ENCODE assay signal across 30 cellular contexts in genomic region chr6:120872262-120872578, GRCh38.
"Had no signal": no experiment of that assay in that cellular context is flagged by ENCODE, and none has a peak within 500 bp of the region (broad histone marks: within the 10 kb centered on the region; RNA-seq: fewer than 3 reads in every experiment).

No MANE protein-coding gene starts in this region.

- H3K36me3 ChIP-seq: breast epithelium, SJSA1 had no signal

- H3K4me1 ChIP-seq: body of pancreas, breast epithelium, SJSA1 had no signal

- H3K9me3 ChIP-seq: body of pancreas, SJSA1, SK-N-SH had no signal

- H3K9me3 Mint-ChIP-seq: activated CD4-positive, alpha-beta memory T cell treated with anti-CD3 and anti-CD28 coated beads for 36 hours; activated naive CD4-positive, alpha-beta T cell treated with anti-CD3 and anti-CD28 coated beads, Interleukin-2, amount 50 U/mL, for 24 hours; activated naive CD8-positive, alpha-beta T cell treated with anti-CD3 and anti-CD28 coated beads, Interleukin-2, amount 10 ng/mL, durations not matched to agents 7 days and 5 days; T-helper 1 cell treated with Interleukin-12 subunit alpha and Interleukin-12 subunit beta and Interleukin-4 antibody, amounts not matched to agents 30 μg/mL and 1 μg/mL, for 36 hours; T-helper 2 cell treated with Interferon-gamma antibody and Interleukin-4, amounts not matched to agents 5 μg/mL and 100 μg/mL, for 36 hours had no signal

- ATAC-seq: body of pancreas, Panc1 had no signal

- H3K4me3 Mint-ChIP-seq: activated CD4-positive, alpha-beta memory T cell treated with anti-CD3 and anti-CD28 coated beads for 36 hours; activated naive CD4-positive, alpha-beta T cell treated with anti-CD3 and anti-CD28 coated beads, Interleukin-2, amount 50 U/mL, for 24 hours; activated naive CD8-positive, alpha-beta T cell treated with anti-CD3 and anti-CD28 coated beads, Interleukin-2, amount 10 ng/mL, durations not matched to agents 7 days and 5 days; T-helper 1 cell treated with Interleukin-12 subunit alpha and Interleukin-12 subunit beta and Interleukin-4 antibody, amounts not matched to agents 30 μg/mL and 1 μg/mL, for 36 hours; T-helper 2 cell treated with Interferon-gamma antibody and Interleukin-4, amounts not matched to agents 5 μg/mL and 100 μg/mL, for 36 hours had no signal

- H3K4me3 ChIP-seq: body of pancreas, breast epithelium, SJSA1 had no signal

- H3K9ac ChIP-seq: KMS-11, SK-N-SH had no signal

- H3K27me3 ChIP-seq: body of pancreas, breast epithelium, SJSA1 had no signal

- H3K4me1 Mint-ChIP-seq: activated naive CD4-positive, alpha-beta T cell treated with anti-CD3 and anti-CD28 coated beads, Interleukin-2, amount 50 U/mL, for 24 hours; activated naive CD8-positive, alpha-beta T cell treated with anti-CD3 and anti-CD28 coated beads, Interleukin-2, amount 10 ng/mL, durations not matched to agents 7 days and 5 days had no signal

- FAIRE-seq: astrocyte, TTC549 had no signal

- H3K27ac ChIP-seq: body of pancreas, breast epithelium, KMS-11, SJSA1 had no signal

- H3K36me3 Mint-ChIP-seq: activated CD4-positive, alpha-beta memory T cell treated with anti-CD3 and anti-CD28 coated beads for 36 hours; activated naive CD4-positive, alpha-beta T cell treated with anti-CD3 and anti-CD28 coated beads, Interleukin-2, amount 50 U/mL, for 24 hours; activated naive CD8-positive, alpha-beta T cell treated with anti-CD3 and anti-CD28 coated beads, Interleukin-2, amount 10 ng/mL, durations not matched to agents 7 days and 5 days had no signal

- H3K27ac Mint-ChIP-seq: activated CD4-positive, alpha-beta memory T cell treated with anti-CD3 and anti-CD28 coated beads for 36 hours; activated naive CD4-positive, alpha-beta T cell treated with anti-CD3 and anti-CD28 coated beads, Interleukin-2, amount 50 U/mL, for 24 hours; activated naive CD8-positive, alpha-beta T cell treated with anti-CD3 and anti-CD28 coated beads, Interleukin-2, amount 10 ng/mL, durations not matched to agents 7 days and 5 days; T-helper 1 cell treated with Interleukin-12 subunit alpha and Interleukin-12 subunit beta and Interleukin-4 antibody, amounts not matched to agents 30 μg/mL and 1 μg/mL, for 36 hours; T-helper 2 cell treated with Interferon-gamma antibody and Interleukin-4, amounts not matched to agents 5 μg/mL and 100 μg/mL, for 36 hours had no signal

- DNase-seq: activated CD4-positive, alpha-beta memory T cell treated with anti-CD3 and anti-CD28 coated beads for 36 hours; activated CD4-positive, alpha-beta T cell treated with anti-CD3 and anti-CD28 coated beads for 4 hours; activated CD4-positive, alpha-beta T cell treated with anti-CD3 and anti-CD28 coated beads, Interleukin-2, amount 50 U/mL, for 1 hour; activated CD8-positive, alpha-beta memory T cell treated with anti-CD3 and anti-CD28 coated beads, Interleukin-2, amount 50 U/mL, for 4 hours; activated effector memory CD4-positive, alpha-beta T cell treated with Interleukin-2 at 50 U/mL for 16 hours; activated naive CD8-positive, alpha-beta T cell treated with anti-CD3 and anti-CD28 coated beads, Interleukin-2, amount 10 ng/mL, durations not matched to agents 7 days and 5 days; activated T-cell treated with anti-CD3 and anti-CD28 coated beads for 4 hours; activated T-cell treated with anti-CD3 and anti-CD28 coated beads, Interleukin-2, amount 50 U/mL, for 48 hours; amygdala; body of pancreas; caudate nucleus; cerebellar nuclear complex; MM.1S; MV-4-11; NCI-H1092; NCI-H1436 treated with DMSO at 0.1 percent for 48 hours; NCI-H1694 treated with DMSO at 0.1 percent for 48 hours; NCI-H345; NCI-H524 treated with DMSO at 0.1 percent for 48 hours; SHP77 treated with DMSO at 0.1 percent for 48 hours had no signal
